In genomic region chr6:27547157-27548075, GRCh38 we compare ENCODE assay signal across 9 cellular contexts.
DNase-seq lines count a peak whose midpoint lies in the region; ATAC-seq and TF ChIP-seq lines count a peak whose summit lies in the region.
"Had no signal": no experiment of that assay in that cellular context is flagged by ENCODE, and none has a peak within 500 bp of the region (broad histone marks: within the 10 kb centered on the region; RNA-seq: fewer than 3 reads in every experiment).

No MANE protein-coding gene starts in this region.

- TF ChIP-seq CTCF in heart right ventricle (IDR thresholded peaks at IDR 0.05) = no peak

- 12 to 19% methylated on average over 19 to 21 of the region's 23 CpGs for WGBS in mesodermal cell (ENCODE audit: insufficient coverage in 2 of 2), 2 experiments
- WGBS in heart right ventricle, 2 donors = 18 to 19% methylated on average over 23 of the region's 23 CpGs

- no peaks in the 10 kb centered on the region for H3K36me3 ChIP-seq in mesodermal cell (ENCODE audit: control insufficient read depth, insufficient read depth, low read length)
- no peaks in the 10 kb centered on the region for H3K36me3 ChIP-seq in heart right ventricle
- H3K36me3 ChIP-seq: BLaER1 treated with 17β-estradiol and CSF1 and Interleukin-3, amounts not matched to agents 10 nM and 100 nM had no signal

- H3K27me3 Mint-ChIP-seq in activated T-helper 2 cell treated with anti-CD3 and anti-CD28 coated beads, Interferon-gamma antibody, Interleukin-2, Interleukin-4, amounts not matched to agents 10 μg/mL and 5 μg/mL and 100 μg/mL, durations not matched to agents 14 hours and 24 hours and 36 hours (ENCODE audit: low read depth) = peaks cover 77% of the 10 kb centered on the region

- ATAC-seq in left lobe of liver (no peak), GM19395 (IDR thresholded peaks at IDR 0.05; ENCODE audit: unreplicated experiment) (no peak), heart right ventricle (no peak)

- peak overlapping the region; percentile 57 for H3K4me3 ChIP-seq in mesodermal cell (ENCODE audit: extremely low read depth, insufficient read depth, low read length, poor library complexity, severe bottlenecking)
- no peak overlapping the region for H3K4me3 ChIP-seq in heart right ventricle
- H3K4me3 ChIP-seq: BLaER1 treated with 17β-estradiol and CSF1 and Interleukin-3, amounts not matched to agents 10 nM and 100 nM had no signal

- H3K4me1 ChIP-seq in mesodermal cell (ENCODE audit: control insufficient read depth, insufficient read depth, low read length, poor library complexity, severe bottlenecking) = no peaks in the 10 kb centered on the region
- peaks cover 0 to 9% (median 5%) of the 10 kb centered on the region in 9 donors for H3K4me1 ChIP-seq in heart right ventricle
- H3K4me1 ChIP-seq: BLaER1 treated with 17β-estradiol and CSF1 and Interleukin-3, amounts not matched to agents 10 nM and 100 nM had no signal

- intact Hi-C loops in activated T-helper 2 cell treated with anti-CD3 and anti-CD28 coated beads, Interferon-gamma antibody, Interleukin-2, Interleukin-4, amounts not matched to agents 10 μg/mL and 5 μg/mL and 100 μg/mL, durations not matched to agents 14 hours and 24 hours and 36 hours (cut with micrococcal nuclease) = loop anchor here (2.0 to 5.0 kb wide), 3 partner anchors 45 to 267 kb away; no protein-coding TSS in a partner anchor
- intact Hi-C loops in heart right ventricle (cut with DNase I) = no loop called here

- H3K36me3 Mint-ChIP-seq in activated T-helper 2 cell treated with anti-CD3 and anti-CD28 coated beads, Interferon-gamma antibody, Interleukin-2, Interleukin-4, amounts not matched to agents 10 μg/mL and 5 μg/mL and 100 μg/mL, durations not matched to agents 14 hours and 24 hours and 36 hours (ENCODE audit: low read depth) = peaks cover 3% of the 10 kb centered on the region

- peaks cover 34% of the 10 kb centered on the region for H3K9me3 Mint-ChIP-seq in activated T-helper 2 cell treated with anti-CD3 and anti-CD28 coated beads, Interferon-gamma antibody, Interleukin-2, Interleukin-4, amounts not matched to agents 10 μg/mL and 5 μg/mL and 100 μg/mL, durations not matched to agents 14 hours and 24 hours and 36 hours

- H3K4me3 Mint-ChIP-seq in activated T-helper 2 cell treated with anti-CD3 and anti-CD28 coated beads, Interferon-gamma antibody, Interleukin-2, Interleukin-4, amounts not matched to agents 10 μg/mL and 5 μg/mL and 100 μg/mL, durations not matched to agents 14 hours and 24 hours and 36 hours (ENCODE audit: low read depth) = peak overlapping the region; percentile 60

- DNase-seq in NCI-H345 (lab: John Stamatoyannopoulos, UW) (peak; percentile 16), NCI-H345 treated with DMSO at 0.1 percent for 48 hours (lab: John Stamatoyannopoulos, UW; ENCODE audit: unreplicated experiment) (no peak), NCI-H1694 treated with DMSO at 0.1 percent for 48 hours (lab: John Stamatoyannopoulos, UW) (peak; percentile 10), left lobe of liver (ENCODE audit: low spot score) (no peak), heart right ventricle (no peak)
- no peak for DNase-seq in activated T-helper 2 cell treated with anti-CD3 and anti-CD28 coated beads, Interferon-gamma antibody, Interleukin-2, Interleukin-4, amounts not matched to agents 10 μg/mL and 5 μg/mL and 100 μg/mL, durations not matched to agents 14 hours and 24 hours and 36 hours (ENCODE audit: low spot score)

- H3K4me1 Mint-ChIP-seq in activated T-helper 2 cell treated with anti-CD3 and anti-CD28 coated beads, Interferon-gamma antibody, Interleukin-2, Interleukin-4, amounts not matched to agents 10 μg/mL and 5 μg/mL and 100 μg/mL, durations not matched to agents 14 hours and 24 hours and 36 hours (ENCODE audit: low read depth) = peaks cover 35% of the 10 kb centered on the region

- H3K27me3 ChIP-seq in heart right ventricle = peaks cover 22 to 100% (median 99%) of the 10 kb centered on the region in 7 donors
- H3K27me3 ChIP-seq: BLaER1 treated with 17β-estradiol and CSF1 and Interleukin-3, amounts not matched to agents 10 nM and 100 nM had no signal

- H3K27ac ChIP-seq in mesodermal cell (ENCODE audit: low read depth, low read length, severe bottlenecking) = no peak overlapping the region
- no peak overlapping the region for H3K27ac ChIP-seq in heart right ventricle
- H3K27ac ChIP-seq: BLaER1 treated with 17β-estradiol and CSF1 and Interleukin-3, amounts not matched to agents 10 nM and 100 nM had no signal

- peaks cover 6% of the 10 kb centered on the region for H3K9me3 ChIP-seq in mesodermal cell (ENCODE audit: control insufficient read depth, low read length)
- peaks cover 0 to 2% (median 0%) of the 10 kb centered on the region in 11 donors for H3K9me3 ChIP-seq in heart right ventricle

- H3K27ac Mint-ChIP-seq in activated T-helper 2 cell treated with anti-CD3 and anti-CD28 coated beads, Interferon-gamma antibody, Interleukin-2, Interleukin-4, amounts not matched to agents 10 μg/mL and 5 μg/mL and 100 μg/mL, durations not matched to agents 14 hours and 24 hours and 36 hours = no peak overlapping the region

Comparison
In these comparisons a context has a peak if more than half of its experiments do, and no peak if none do; other contexts are left out.
1. DNase-seq: peak in NCI-H345 (single experiment) and NCI-H1694 treated with DMSO at 0.1 percent for 48 hours (single experiment); none in NCI-H345 treated with DMSO at 0.1 percent for 48 hours (single experiment), activated T-helper 2 cell treated with anti-CD3 and anti-CD28 coated beads, Interferon-gamma antibody, Interleukin-2, Interleukin-4, amounts not matched to agents 10 μg/mL and 5 μg/mL and 100 μg/mL, durations not matched to agents 14 hours and 24 hours and 36 hours (single experiment), left lobe of liver (single experiment) and heart right ventricle (0 of 2).